8 cellular contexts compared by ENCODE assay signal in genomic region chr11:64316620-64317324, GRCh38. TPM values are rescaled to one million over a fixed set of nuclear protein-coding genes. Genes with fewer than 3 reads are reported as not detected.
DNase-seq lines count a peak whose midpoint lies in the region; ATAC-seq, FAIRE-seq and TF ChIP-seq lines count a peak whose summit lies in the region.
"Not testable (repeated sequence)": the region's sequence is repeated elsewhere in the genome, so short reads cannot be mapped to it uniquely, and the experiment has no call there.

No MANE protein-coding gene starts in this region.

- H3K36me3 ChIP-seq in BE2C, result not testable (repeated sequence)
- H3K36me3 ChIP-seq in PC-3 (ENCODE audit: low read depth, low read length) (peaks cover 11% of the 10 kb centered on the region), H1 (ENCODE audit: control insufficient read depth in 2 of 4, insufficient read depth in 4 of 4, low read length in 3 of 4) (peaks cover 2 to 26% (median 15%) of the 10 kb centered on the region in 4 experiments; a peak in 7 of 8 replicates), liver (ENCODE audit: control insufficient read depth in 4 of 4, insufficient read depth in 3 of 4, low read depth in 1 of 4, low read length in 3 of 4) (peaks cover 4 to 41% (median 12%) of the 10 kb centered on the region in 4 donors), small intestine (ENCODE audit: control insufficient read depth in 2 of 2, insufficient read depth in 2 of 2, low read length in 2 of 2) (peaks cover 0 to 15% of the 10 kb centered on the region in 2 donors)

- peak overlapping the region; percentile 94 for H3K4me3 Mint-ChIP-seq in activated T-helper 1 cell treated with anti-CD3 and anti-CD28 coated beads, Interleukin-12 subunit alpha, Interleukin-12 subunit beta, Interleukin-2, Interleukin-4 antibody, amounts not matched to agents 30 ng/mL and 10 ng/mL and 1 ng/mL, durations not matched to agents 14 hours and 24 hours and 36 hours

- not testable (repeated sequence) for TF ChIP-seq POLR2A in H1 (IDR thresholded peaks at IDR 0.05; ENCODE audit: control extremely low read depth in 1 of 2, low read depth in 2 of 2, low read length in 2 of 2)

- CTCF ChIA-PET in PC-3 (lab: Charles Lee) (interaction anchor here (0.9 to 3.0 kb wide), 8 partner anchors 15 to 336 kb away, joined by 3 to 106 read pairs (median 9); no protein-coding TSS in a partner anchor), H1 (lab: Charles Lee; ENCODE audit: partially characterized antibody) (interaction anchor here (0.7 to 20.8 kb wide), 12 partner anchors 10 to 372 kb away, joined by 3 to 614 read pairs (median 3); partner anchors contain the start of genes BAD, CATSPERZ, CCDC88B and NUDT22)

- H3K9me2 ChIP-seq in PC-3 (replicated peaks; ENCODE audit: low read length), result not testable (repeated sequence)

- H2AK5ac ChIP-seq in H1 (ENCODE audit: low read depth, low read length), result 0 out of 2 replicates have a peak overlapping the region, but pooled peaks have one; percentile 71

- not testable (repeated sequence) for H2BK120ac ChIP-seq in H1 (replicated peaks; ENCODE audit: low read depth, low read length)

- H2BK15ac ChIP-seq in H1 (ENCODE audit: low read length), result not testable (repeated sequence)

- H3K27ac Mint-ChIP-seq in activated T-helper 1 cell treated with anti-CD3 and anti-CD28 coated beads, Interleukin-12 subunit alpha, Interleukin-12 subunit beta, Interleukin-2, Interleukin-4 antibody, amounts not matched to agents 30 ng/mL and 10 ng/mL and 1 ng/mL, durations not matched to agents 14 hours and 24 hours and 36 hours, result peak overlapping the region; percentile 100

- not testable (repeated sequence) for H3K27me3 Mint-ChIP-seq in activated T-helper 1 cell treated with anti-CD3 and anti-CD28 coated beads, Interleukin-12 subunit alpha, Interleukin-12 subunit beta, Interleukin-2, Interleukin-4 antibody, amounts not matched to agents 30 ng/mL and 10 ng/mL and 1 ng/mL, durations not matched to agents 14 hours and 24 hours and 36 hours (ENCODE audit: insufficient read depth)

- H3K4me2 ChIP-seq in PC-3 (ENCODE audit: low read length) (peak overlapping the region; percentile 91), H1 (ENCODE audit: insufficient read depth in 1 of 2, low read depth in 2 of 2, low read length in 2 of 2) (peak overlapping the region; percentile 60 to 75)

- not testable (repeated sequence) for FAIRE-seq in H1 (lab: Jason Lieb, UNC); small intestine (lab: Jason Lieb, UNC)

- H2BK5ac ChIP-seq in H1 (ENCODE audit: low read depth, low read length), result peak overlapping the region; percentile 84

- not testable (repeated sequence) for H3K27me3 ChIP-seq in BE2C; PC-3 (ENCODE audit: low read length); H1 (replicated peaks in 1 of 4; ENCODE audit: control insufficient read depth in 3 of 4, extremely low read depth in 1 of 4, insufficient read depth in 3 of 4, low read length in 3 of 4); liver (ENCODE audit: control insufficient read depth in 4 of 4, insufficient read depth in 4 of 4, low read length in 3 of 4); small intestine (ENCODE audit: control insufficient read depth in 2 of 2, insufficient read depth in 2 of 2, low read length in 2 of 2)

- TF ChIP-seq RAD21 in Ishikawa (IDR thresholded peaks at IDR 0.05; ENCODE audit: low read depth) (0 out of 2 replicates have a peak, but pooled peaks have one; percentile 19), H1 (IDR thresholded peaks at IDR 0.05 in 1 of 2, conservative IDR thresholded peaks at IDR 0.05 in 1 of 2; ENCODE audit: low read depth in 2 of 2, low read length in 2 of 2) (peak; percentile 33 to 41; a peak in 3 of 4 replicates), liver (IDR thresholded peaks at IDR 0.05) (peak in 1 of 2 donors; percentile 29)

- BruUV-seq in PC-3 (replicated peaks; lab: Mats Ljungman, UMichigan), result TSS peak; percentile 98

- not testable (repeated sequence) for H2BK20ac ChIP-seq in H1 (ENCODE audit: low read length)

- H3K36me3 Mint-ChIP-seq in activated T-helper 1 cell treated with anti-CD3 and anti-CD28 coated beads, Interleukin-12 subunit alpha, Interleukin-12 subunit beta, Interleukin-2, Interleukin-4 antibody, amounts not matched to agents 30 ng/mL and 10 ng/mL and 1 ng/mL, durations not matched to agents 14 hours and 24 hours and 36 hours (ENCODE audit: low read depth), result peaks cover 31% of the 10 kb centered on the region

- not testable (repeated sequence) for H3K23me2 ChIP-seq in H1 (ENCODE audit: low read depth, low read length)

- peak overlapping the region; percentile 86 for H3K56ac ChIP-seq in H1 (replicated peaks; ENCODE audit: insufficient read length, low read depth, low read length)

- peak; percentile 1 for ATAC-seq in GM19395 (IDR thresholded peaks at IDR 0.05; ENCODE audit: unreplicated experiment)
- peak; percentile 13 for ATAC-seq in PC-3

- H3F3A ChIP-seq in PC-3 (ENCODE audit: low read length, unreplicated experiment), result not testable (repeated sequence)

- peaks cover 49% of the 10 kb centered on the region for H3K79me2 ChIP-seq in PC-3 (ENCODE audit: low read length)
- H3K79me2 ChIP-seq in H1 (ENCODE audit: control insufficient read depth in 1 of 2, insufficient read depth in 2 of 2, low read length in 2 of 2), result peaks cover 0 to 18% of the 10 kb centered on the region in 2 experiments; a peak in 1 of 4 replicates

- peak overlapping the region; percentile 97; the same call in 1 of the 2 replicates for H4K8ac ChIP-seq in H1 (ENCODE audit: extremely low read depth, insufficient read depth, low read length)

- H4K20me1 ChIP-seq in PC-3 (ENCODE audit: low read length); H1 (replicated peaks in 1 of 2; ENCODE audit: control insufficient read depth in 1 of 2, insufficient read depth in 2 of 2, low read length in 2 of 2): not testable (repeated sequence)

- H3K14ac ChIP-seq in H1 (ENCODE audit: insufficient read length), result not testable (repeated sequence)

- H3K4me1 ChIP-seq in BE2C; H1 (replicated peaks in 1 of 4; ENCODE audit: control insufficient read depth in 3 of 4, insufficient read depth in 4 of 4, low read length in 3 of 4); small intestine (ENCODE audit: control insufficient read depth in 2 of 2, insufficient read depth in 1 of 2, low read depth in 1 of 2, low read length in 1 of 2): not testable (repeated sequence)
- H3K4me1 ChIP-seq in PC-3 (ENCODE audit: insufficient read depth, low read length), result peaks cover 28% of the 10 kb centered on the region
- H3K4me1 ChIP-seq in liver (ENCODE audit: control insufficient read depth in 4 of 4, insufficient read depth in 4 of 4, low read length in 3 of 4), result peaks cover 5 to 43% (median 32%) of the 10 kb centered on the region in 4 donors

- 10% methylated on average over 32 of the region's 32 CpGs; no CpG with 5 or more reads in 1 of the 2 experiments for WGBS in H1 (ENCODE audit: extremely low coverage in 1 of 2, insufficient coverage in 1 of 2, insufficient read length in 1 of 2, insufficient replicate concordance in 2 of 2, low coverage in 1 of 2, low lambda C conversion rate in 2 of 2, missing lambda C conversion rate in 1 of 2), 2 experiments
- 3% methylated on average over 32 of the region's 32 CpGs for WGBS in liver
- 3 to 5% (median 3%) methylated on average over 32 of the region's 32 CpGs for WGBS in small intestine, 3 donors

- H3K9ac ChIP-seq in PC-3 (ENCODE audit: low read length), result peak overlapping the region; percentile 93
- peak overlapping the region; percentile 70 to 85 (median 79) for H3K9ac ChIP-seq in H1 (replicated peaks in 1 of 4; ENCODE audit: extremely low read depth in 1 of 4, low read depth in 3 of 4, low read length in 3 of 4)
- peak overlapping the region; percentile 61 to 77 for H3K9ac ChIP-seq in liver (ENCODE audit: low read depth in 1 of 2, low read length in 2 of 2)

- H2AFZ ChIP-seq in PC-3 (ENCODE audit: low read length), result peak overlapping the region; percentile 40
- H2AFZ ChIP-seq in H1 (ENCODE audit: low read length), result not testable (repeated sequence)

- H3K4me3 ChIP-seq in BE2C (ENCODE audit: low read depth, low read length) (peak overlapping the region; percentile 78), PC-3 (ENCODE audit: low read length) (peak overlapping the region; percentile 83), H1 (ENCODE audit: extremely low read depth in 1 of 4, insufficient read depth in 2 of 4, low read depth in 3 of 4, low read length in 4 of 4) (peak overlapping the region; percentile 73 to 80 (median 77)), liver (ENCODE audit: low read depth in 1 of 3, low read length in 3 of 3) (peak overlapping the region; percentile 54 to 76 (median 63)), small intestine (ENCODE audit: low read depth in 1 of 2, low read length in 2 of 2) (peak overlapping the region; percentile 51 to 87)

- not testable (repeated sequence) for H2BK12ac ChIP-seq in H1 (ENCODE audit: low read depth, low read length)

- not testable (repeated sequence) for H3K9me3 Mint-ChIP-seq in activated T-helper 1 cell treated with anti-CD3 and anti-CD28 coated beads, Interleukin-12 subunit alpha, Interleukin-12 subunit beta, Interleukin-2, Interleukin-4 antibody, amounts not matched to agents 30 ng/mL and 10 ng/mL and 1 ng/mL, durations not matched to agents 14 hours and 24 hours and 36 hours

- not testable (repeated sequence) for H3K79me1 ChIP-seq in H1 (ENCODE audit: low read depth, low read length)

- peak overlapping the region; percentile 85 for H3K4ac ChIP-seq in H1 (replicated peaks; ENCODE audit: insufficient read length, low read depth, low read length)

- not testable (repeated sequence) for TF ChIP-seq EP300 in Ishikawa (IDR thresholded peaks at IDR 0.05; ENCODE audit: borderline replicate concordance); H1 (IDR thresholded peaks at IDR 0.05; ENCODE audit: borderline replicate concordance in 1 of 2, low read depth in 2 of 2, low read length in 2 of 2)

- peak overlapping the region; percentile 94 for H4K91ac ChIP-seq in H1 (replicated peaks; ENCODE audit: insufficient read length, low read length)

- H3K27ac ChIP-seq in PC-3 (ENCODE audit: low read length) (peak overlapping the region; percentile 94), H1 (ENCODE audit: low read depth, low read length) (peak overlapping the region; percentile 91), liver (ENCODE audit: low read depth in 1 of 2, low read length in 2 of 2) (peak overlapping the region; percentile 93 to 98), small intestine (ENCODE audit: low read depth in 1 of 2, low read length in 1 of 2) (peak overlapping the region; percentile 97 to 98)

- not testable (repeated sequence) for DNase-seq in BE2C; activated T-helper 1 cell treated with anti-CD3 and anti-CD28 coated beads, Interleukin-12 subunit alpha, Interleukin-12 subunit beta, Interleukin-2, Interleukin-4 antibody, amounts not matched to agents 30 ng/mL and 10 ng/mL and 1 ng/mL, durations not matched to agents 14 hours and 24 hours and 36 hours (ENCODE audit: low spot score); H1 (ENCODE audit: low read depth in 1 of 2, low spot score in 2 of 2)
- DNase-seq in PC-3 (peak; percentile 74), small intestine (peak; percentile 71)

- POLR2A ChIA-PET in PC-3 (lab: Charles Lee; ENCODE audit: unreplicated experiment), result interaction anchor here (0.5 to 2.0 kb wide), 6 partner anchors 12 to 526 kb away, joined by 3 to 27 read pairs (median 10); partner anchors contain the start of gene ESRRA
- POLR2A ChIA-PET in H1 (lab: Charles Lee; ENCODE audit: partially characterized antibody), result interaction anchor here (0.9 to 6.6 kb wide), 26 partner anchors 9 to 250 kb away, joined by 3 to 61 read pairs (median 6); partner anchors contain the start of genes CCDC88B, ESRRA, FERMT3 and NUDT22

- intact Hi-C loops in PC-3 (cut with micrococcal nuclease), result loop anchor here (1.0 to 2.0 kb wide), 2 partner anchors 11 to 18 kb away; partner anchors contain the start of gene ESRRA
- intact Hi-C loops in activated T-helper 1 cell treated with anti-CD3 and anti-CD28 coated beads, Interleukin-12 subunit alpha, Interleukin-12 subunit beta, Interleukin-2, Interleukin-4 antibody, amounts not matched to agents 30 ng/mL and 10 ng/mL and 1 ng/mL, durations not matched to agents 14 hours and 24 hours and 36 hours (cut with micrococcal nuclease), result loop anchor here (1.0 to 5.0 kb wide), 7 partner anchors 11 to 462 kb away; partner anchors contain the start of genes ESRRA, FKBP2, OTUB1 and RPS6KA4

- peak overlapping the region; percentile 71 for H3K18ac ChIP-seq in H1 (ENCODE audit: extremely low read depth, low read length)

- H4K5ac ChIP-seq in H1 (ENCODE audit: insufficient read length, low read depth, low read length), result peak overlapping the region; percentile 7

- H3K23ac ChIP-seq in H1 (ENCODE audit: insufficient read length), result not testable (repeated sequence)

- TF ChIP-seq CTCF in BE2C (IDR thresholded peaks at IDR 0.05; ENCODE audit: low read depth, low read length) (0 out of 2 replicates have a peak, but pooled peaks have one; percentile 4), PC-3 (conservative IDR thresholded peaks at IDR 0.05; ENCODE audit: low read depth, low read length) (peak; percentile 54), H1 (IDR thresholded peaks at IDR 0.05; ENCODE audit: control extremely low read depth in 1 of 3, insufficient read depth in 1 of 3, low read depth in 1 of 3, low read length in 3 of 3) (peak in 2 of 3 experiments; percentile 32 to 33; a peak in 3 of 4 replicates)
- not testable (repeated sequence) for TF ChIP-seq CTCF in liver (IDR thresholded peaks at IDR 0.05; ENCODE audit: low read depth, low read length, missing input control)

- peaks cover 34% of the 10 kb centered on the region for H3K4me1 Mint-ChIP-seq in activated T-helper 1 cell treated with anti-CD3 and anti-CD28 coated beads, Interleukin-12 subunit alpha, Interleukin-12 subunit beta, Interleukin-2, Interleukin-4 antibody, amounts not matched to agents 30 ng/mL and 10 ng/mL and 1 ng/mL, durations not matched to agents 14 hours and 24 hours and 36 hours (ENCODE audit: low read depth)

- H3K9me3 ChIP-seq in BE2C; PC-3 (ENCODE audit: low read length); H1 (ENCODE audit: insufficient read depth in 2 of 2, low read depth in 1 of 2, low read length in 1 of 2); liver (ENCODE audit: control insufficient read depth in 4 of 4, low read length in 3 of 4); small intestine (ENCODE audit: control insufficient read depth, low read depth): not testable (repeated sequence)

RNA-seq across cellular contexts. Expression of gene TRMT112, which starts 0.6 kb away (rescaled TPM):
- 825 TPM for polyA plus RNA-seq in BE2C (2012; ENCODE audit: insufficient read depth, insufficient read length, low read depth)
- total RNA-seq in PC-3 (2014; rRNA removed) (812 and 815 TPM in 2 replicates), liver (100 to 1,000 TPM in 1 of 2 donors, 10 to 100 TPM in 1; 52.5 to 137 TPM)
- total RNA-seq in activated T-helper 1 cell treated with anti-CD3 and anti-CD28 coated beads, Interleukin-12 subunit alpha, Interleukin-12 subunit beta, Interleukin-2, Interleukin-4 antibody, amounts not matched to agents 30 ng/mL and 10 ng/mL and 1 ng/mL, durations not matched to agents 14 hours and 24 hours and 36 hours, result 307 and 312 TPM in 2 replicates
- 300 and 326 TPM in 2 replicates for total RNA-seq in H1 (2021; fragmentation: NEBNext Ultra II Directional; extraction: Animal tissue kit (Norgen Biotek cat#: 25700))
- polyA plus RNA-seq in H1 (2011; rRNA removed) (650 and 707 TPM in 2 replicates), liver (100 to 1,000 TPM; 130 to 132 TPM), small intestine (100 to 1,000 TPM in 2 of 3 donors, 10 to 100 TPM in 1; 99.3 to 188 (median 171) TPM)
- 604 TPM for polyA plus RNA-seq in H1 (2011; cell fraction: cytosol; rRNA removed)
- 183 TPM for polyA plus RNA-seq in H1 (2011; cell fraction: nucleus; rRNA removed)
- polyA plus RNA-seq in H1 (2012, experiment 1 of 2), result 380 to 473 TPM (median 438 TPM) in 4 replicates
- 1,230 TPM for polyA plus RNA-seq in H1 (2012, experiment 2 of 2)
- 542 TPM for polyA plus RNA-seq in H1 (2013, experiment 1 of 2)
- 524 TPM for polyA plus RNA-seq in H1 (2013, experiment 2 of 2)
- 31.9 and 44.7 TPM in 2 replicates for polyA minus RNA-seq in H1 (2011; rRNA and poly(A)+ RNA removed)
- 101 TPM for polyA minus RNA-seq in H1 (2011; cell fraction: cytosol; rRNA and poly(A)+ RNA removed)
- 54.3 TPM for polyA minus RNA-seq in H1 (2011; cell fraction: nucleus; rRNA and poly(A)+ RNA removed)

RNA-seq across cellular contexts. Expression of gene PRDX5, which starts 1.1 kb away (rescaled TPM):
- 187 TPM for polyA plus RNA-seq in BE2C (2012; ENCODE audit: insufficient read depth, insufficient read length, low read depth)
- 467 and 585 TPM in 2 replicates for total RNA-seq in PC-3 (2014; rRNA removed)
- total RNA-seq in activated T-helper 1 cell treated with anti-CD3 and anti-CD28 coated beads, Interleukin-12 subunit alpha, Interleukin-12 subunit beta, Interleukin-2, Interleukin-4 antibody, amounts not matched to agents 30 ng/mL and 10 ng/mL and 1 ng/mL, durations not matched to agents 14 hours and 24 hours and 36 hours, result 89.0 and 100 TPM in 2 replicates
- 201 and 225 TPM in 2 replicates for total RNA-seq in H1 (2021; fragmentation: NEBNext Ultra II Directional; extraction: Animal tissue kit (Norgen Biotek cat#: 25700))
- polyA plus RNA-seq in H1 (2011; rRNA removed), result 582 and 631 TPM in 2 replicates
- 623 TPM for polyA plus RNA-seq in H1 (2011; cell fraction: cytosol; rRNA removed)
- 281 TPM for polyA plus RNA-seq in H1 (2011; cell fraction: nucleus; rRNA removed)
- 323 to 414 TPM (median 375 TPM) in 4 replicates for polyA plus RNA-seq in H1 (2012, experiment 1 of 2)
- polyA plus RNA-seq in H1 (2012, experiment 2 of 2), result 341 TPM
- 135 TPM for polyA plus RNA-seq in H1 (2013, experiment 1 of 2)
- polyA plus RNA-seq in H1 (2013, experiment 2 of 2), result 134 TPM
- 60.4 and 79.8 TPM in 2 replicates for polyA minus RNA-seq in H1 (2011; rRNA and poly(A)+ RNA removed)
- polyA minus RNA-seq in H1 (2011; cell fraction: cytosol; rRNA and poly(A)+ RNA removed), result 77.1 TPM
- polyA minus RNA-seq in H1 (2011; cell fraction: nucleus; rRNA and poly(A)+ RNA removed), result 54.4 TPM
- total RNA-seq in liver, result 10 to 100 TPM; 66.8 to 93.4 TPM
- polyA plus RNA-seq in liver, result 100 to 1,000 TPM; 176 to 201 TPM
- polyA plus RNA-seq in small intestine, result 100 to 1,000 TPM; 477 to 668 (median 619) TPM

RNA-seq across cellular contexts. Expression of gene ESRRA, which starts 11.4 kb away (rescaled TPM):
- polyA plus RNA-seq in BE2C (2012; ENCODE audit: insufficient read depth, insufficient read length, low read depth), result 45.7 TPM
- 111 and 114 TPM in 2 replicates for total RNA-seq in PC-3 (2014; rRNA removed)
- total RNA-seq in activated T-helper 1 cell treated with anti-CD3 and anti-CD28 coated beads, Interleukin-12 subunit alpha, Interleukin-12 subunit beta, Interleukin-2, Interleukin-4 antibody, amounts not matched to agents 30 ng/mL and 10 ng/mL and 1 ng/mL, durations not matched to agents 14 hours and 24 hours and 36 hours, result 64.4 and 67.3 TPM in 2 replicates
- 36.1 and 37.0 TPM in 2 replicates for total RNA-seq in H1 (2021; fragmentation: NEBNext Ultra II Directional; extraction: Animal tissue kit (Norgen Biotek cat#: 25700))
- polyA plus RNA-seq in H1 (2011; rRNA removed), result 18.2 and 20.9 TPM in 2 replicates
- polyA plus RNA-seq in H1 (2011; cell fraction: cytosol; rRNA removed), result 24.8 TPM
- polyA plus RNA-seq in H1 (2011; cell fraction: nucleus; rRNA removed), result 29.9 TPM
- polyA plus RNA-seq in H1 (2012, experiment 1 of 2), result 24.8 to 32.6 TPM (median 31.0 TPM) in 4 replicates
- 28.6 TPM for polyA plus RNA-seq in H1 (2012, experiment 2 of 2)
- 13.1 TPM for polyA plus RNA-seq in H1 (2013, experiment 1 of 2)
- 13.3 TPM for polyA plus RNA-seq in H1 (2013, experiment 2 of 2)
- 9.2 and 9.3 TPM in 2 replicates for polyA minus RNA-seq in H1 (2011; rRNA and poly(A)+ RNA removed)
- polyA minus RNA-seq in H1 (2011; cell fraction: cytosol; rRNA and poly(A)+ RNA removed), result 19.5 TPM
- polyA minus RNA-seq in H1 (2011; cell fraction: nucleus; rRNA and poly(A)+ RNA removed), result 13.9 TPM
- total RNA-seq in liver, result 10 to 100 TPM; 19.8 to 64.8 TPM
- polyA plus RNA-seq in liver, result 10 to 100 TPM; 13.9 to 55.3 TPM
- polyA plus RNA-seq in small intestine, result 100 to 1,000 TPM; 192 to 417 (median 404) TPM

RNA-seq across cellular contexts. Expression of gene CATSPERZ, which starts 16.6 kb away (rescaled TPM):
- polyA plus RNA-seq in BE2C (2012; ENCODE audit: insufficient read depth, insufficient read length, low read depth), result not detected
- 9.2 and 11.2 TPM in 2 replicates for total RNA-seq in PC-3 (2014; rRNA removed)
- 0.47 TPM in 1 of 2 replicates, not detected in the other for total RNA-seq in activated T-helper 1 cell treated with anti-CD3 and anti-CD28 coated beads, Interleukin-12 subunit alpha, Interleukin-12 subunit beta, Interleukin-2, Interleukin-4 antibody, amounts not matched to agents 30 ng/mL and 10 ng/mL and 1 ng/mL, durations not matched to agents 14 hours and 24 hours and 36 hours
- total RNA-seq in H1 (2021; fragmentation: NEBNext Ultra II Directional; extraction: Animal tissue kit (Norgen Biotek cat#: 25700)), result not detected in 2 replicates
- polyA plus RNA-seq in H1 (2011; rRNA removed), result 0.77 and 1.1 TPM in 2 replicates
- polyA plus RNA-seq in H1 (2011; cell fraction: cytosol; rRNA removed), result 0.85 TPM
- 1.6 TPM for polyA plus RNA-seq in H1 (2011; cell fraction: nucleus; rRNA removed)
- polyA plus RNA-seq in H1 (2012, experiment 1 of 2), result 0.46 to 0.96 TPM (median 0.73 TPM) in 3 of 4 replicates, not detected in the other
- 0.71 TPM for polyA plus RNA-seq in H1 (2012, experiment 2 of 2)
- 0.49 TPM for polyA plus RNA-seq in H1 (2013, experiment 1 of 2)
- 0.66 TPM for polyA plus RNA-seq in H1 (2013, experiment 2 of 2)
- polyA minus RNA-seq in H1 (2011; rRNA and poly(A)+ RNA removed), result not detected in 2 replicates
- not detected for polyA minus RNA-seq in H1 (2011; cell fraction: cytosol; rRNA and poly(A)+ RNA removed)
- not detected for polyA minus RNA-seq in H1 (2011; cell fraction: nucleus; rRNA and poly(A)+ RNA removed)
- under 1 TPM in 1 of 2 donors, not detected in 1; 0.42 TPM for total RNA-seq in liver
- polyA plus RNA-seq in liver, result not detected
- polyA plus RNA-seq in small intestine, result under 1 TPM in 1 of 3 donors, not detected in 2; 0.58 TPM

RNA-seq across cellular contexts. Expression of gene CCDC88B, which starts 23.2 kb away (rescaled TPM):
- 1.4 TPM for polyA plus RNA-seq in BE2C (2012; ENCODE audit: insufficient read depth, insufficient read length, low read depth)
- total RNA-seq in PC-3 (2014; rRNA removed), result 19.6 and 21.0 TPM in 2 replicates
- 133 and 137 TPM in 2 replicates for total RNA-seq in activated T-helper 1 cell treated with anti-CD3 and anti-CD28 coated beads, Interleukin-12 subunit alpha, Interleukin-12 subunit beta, Interleukin-2, Interleukin-4 antibody, amounts not matched to agents 30 ng/mL and 10 ng/mL and 1 ng/mL, durations not matched to agents 14 hours and 24 hours and 36 hours
- 11.2 and 12.5 TPM in 2 replicates for total RNA-seq in H1 (2021; fragmentation: NEBNext Ultra II Directional; extraction: Animal tissue kit (Norgen Biotek cat#: 25700))
- polyA plus RNA-seq in H1 (2011; rRNA removed), result 5.9 and 7.9 TPM in 2 replicates
- 10.0 TPM for polyA plus RNA-seq in H1 (2011; cell fraction: cytosol; rRNA removed)
- polyA plus RNA-seq in H1 (2011; cell fraction: nucleus; rRNA removed), result 36.8 TPM
- polyA plus RNA-seq in H1 (2012, experiment 1 of 2), result 12.4 to 18.6 TPM (median 15.8 TPM) in 4 replicates
- 5.3 TPM for polyA plus RNA-seq in H1 (2012, experiment 2 of 2)
- polyA plus RNA-seq in H1 (2013, experiment 1 of 2), result 7.4 TPM
- 6.3 TPM for polyA plus RNA-seq in H1 (2013, experiment 2 of 2)
- polyA minus RNA-seq in H1 (2011; rRNA and poly(A)+ RNA removed), result 1.1 and 1.8 TPM in 2 replicates
- polyA minus RNA-seq in H1 (2011; cell fraction: cytosol; rRNA and poly(A)+ RNA removed), result 6.3 TPM
- 5.4 TPM for polyA minus RNA-seq in H1 (2011; cell fraction: nucleus; rRNA and poly(A)+ RNA removed)
- total RNA-seq in liver, result 1 to 10 TPM; 4.4 to 4.9 TPM
- 1 to 10 TPM; 3.5 to 3.6 TPM for polyA plus RNA-seq in liver
- polyA plus RNA-seq in small intestine, result 100 to 1,000 TPM in 2 of 3 donors, 10 to 100 TPM in 1; 32.3 to 363 (median 147) TPM
